In the genomic region with DNA sequence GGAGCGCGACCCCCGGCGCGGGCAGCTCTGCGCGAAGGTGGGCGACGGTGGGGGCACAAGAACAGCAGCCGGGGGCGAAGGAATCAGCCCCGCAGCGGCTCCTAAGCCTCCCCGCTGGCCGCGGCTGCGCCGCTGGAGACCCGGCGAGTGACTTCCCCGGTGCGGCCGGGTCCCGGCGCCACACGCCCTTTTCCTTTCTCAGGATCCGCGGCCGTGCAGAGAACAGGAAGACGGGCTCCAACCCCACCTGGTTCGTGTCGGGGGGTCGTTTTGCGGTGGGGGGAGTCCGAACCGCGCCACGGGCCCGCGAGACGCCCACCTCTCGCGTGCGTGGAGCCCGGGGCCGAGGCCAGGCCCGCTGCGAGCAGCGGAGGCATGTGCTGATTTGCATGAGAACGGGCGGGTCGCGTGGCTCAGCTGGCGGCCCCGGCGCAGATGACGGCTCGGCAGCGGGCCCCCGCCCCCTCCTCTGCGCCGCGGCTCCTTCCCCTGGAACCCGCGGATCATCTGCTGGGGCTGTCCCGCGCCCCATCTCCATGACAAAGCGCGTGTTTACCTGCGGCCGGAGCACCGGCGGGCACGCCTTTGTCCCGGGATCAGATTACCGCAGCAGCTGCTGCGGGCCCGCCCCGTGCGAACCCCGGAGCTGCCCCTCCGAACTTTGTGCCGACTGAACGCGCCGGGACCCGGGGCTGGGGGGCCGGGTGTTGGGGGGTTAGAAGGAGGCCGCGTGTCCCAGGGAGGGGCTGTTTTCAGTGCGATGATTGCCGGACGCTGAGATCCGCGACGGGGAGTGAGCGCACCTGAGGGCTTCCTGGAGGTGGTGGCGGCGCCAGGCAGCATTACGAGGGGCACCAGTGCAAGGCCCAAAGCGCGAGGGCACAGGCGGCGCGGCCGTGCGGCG, we compare ENCODE assay signal across 3 cellular contexts.
TF ChIP-seq lines count a peak whose summit lies in the region.

No MANE protein-coding gene starts in this region.

TF ChIP-seq in A549, 52 proteins besides CTCF, POLR2A, EP300 and RAD21:
- TF ChIP-seq HOXB5 (CRISPR knock-in tag; IDR thresholded peaks at IDR 0.05) (no peak), HOXB13 (CRISPR knock-in tag; IDR thresholded peaks at IDR 0.05; ENCODE audit: low read depth) (no peak), JUN (IDR thresholded peaks at IDR 0.05) (no peak), POLR2AphosphoS2 (conservative IDR thresholded peaks at IDR 0.05; ENCODE audit: low read length) (no peak), CBX8 (IDR thresholded peaks at IDR 0.05) (peak; percentile 54; the same call in 1 of the 2 replicates), CHD2 (IDR thresholded peaks at IDR 0.05; ENCODE audit: low read length, partially characterized antibody) (peak; percentile 28), ZFP36 (IDR thresholded peaks at IDR 0.05; ENCODE audit: borderline replicate concordance, partially characterized antibody) (peak; percentile 74), FOXS1 (CRISPR knock-in tag; IDR thresholded peaks at IDR 0.05) (no peak), CEBPB (IDR thresholded peaks at IDR 0.05) (no peak), NPAS2 (CRISPR knock-in tag; IDR thresholded peaks at IDR 0.05; ENCODE audit: borderline replicate concordance) (no peak), RNF2 (IDR thresholded peaks at IDR 0.05; ENCODE audit: borderline replicate concordance, low read depth) (peak; percentile 94; the same call in 1 of the 2 replicates), BHLHE40 (IDR thresholded peaks at IDR 0.05; ENCODE audit: low read depth, low read length) (no peak), ZC3H11A (IDR thresholded peaks at IDR 0.05) (no peak)
- TF ChIP-seq, protein P1, sequence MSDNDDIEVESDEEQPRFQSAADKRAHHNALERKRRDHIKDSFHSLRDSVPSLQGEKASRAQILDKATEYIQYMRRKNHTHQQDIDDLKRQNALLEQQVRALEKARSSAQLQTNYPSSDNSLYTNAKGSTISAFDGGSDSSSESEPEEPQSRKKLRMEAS (IDR thresholded peaks at IDR 0.05) = peak; percentile 55; the same call in 1 of the 2 replicates
- TF ChIP-seq, protein P2, sequence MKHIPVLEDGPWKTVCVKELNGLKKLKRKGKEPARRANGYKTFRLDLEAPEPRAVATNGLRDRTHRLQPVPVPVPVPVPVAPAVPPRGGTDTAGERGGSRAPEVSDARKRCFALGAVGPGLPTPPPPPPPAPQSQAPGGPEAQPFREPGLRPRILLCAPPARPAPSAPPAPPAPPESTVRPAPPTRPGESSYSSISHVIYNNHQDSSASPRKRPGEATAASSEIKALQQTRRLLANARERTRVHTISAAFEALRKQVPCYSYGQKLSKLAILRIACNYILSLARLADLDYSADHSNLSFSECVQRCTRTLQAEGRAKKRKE (CRISPR knock-in tag; IDR thresholded peaks at IDR 0.05; ENCODE audit: low read depth) = no peak
- TF ChIP-seq, protein P3, sequence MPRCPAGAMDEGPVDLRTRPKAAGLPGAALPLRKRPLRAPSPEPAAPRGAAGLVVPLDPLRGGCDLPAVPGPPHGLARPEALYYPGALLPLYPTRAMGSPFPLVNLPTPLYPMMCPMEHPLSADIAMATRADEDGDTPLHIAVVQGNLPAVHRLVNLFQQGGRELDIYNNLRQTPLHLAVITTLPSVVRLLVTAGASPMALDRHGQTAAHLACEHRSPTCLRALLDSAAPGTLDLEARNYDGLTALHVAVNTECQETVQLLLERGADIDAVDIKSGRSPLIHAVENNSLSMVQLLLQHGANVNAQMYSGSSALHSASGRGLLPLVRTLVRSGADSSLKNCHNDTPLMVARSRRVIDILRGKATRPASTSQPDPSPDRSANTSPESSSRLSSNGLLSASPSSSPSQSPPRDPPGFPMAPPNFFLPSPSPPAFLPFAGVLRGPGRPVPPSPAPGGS (IDR thresholded peaks at IDR 0.05) = no peak

TF ChIP-seq in PFSK-1, 5 proteins besides CTCF, POLR2A, EP300 and RAD21:
- TF ChIP-seq SIN3A (IDR thresholded peaks at IDR 0.05; ENCODE audit: borderline replicate concordance, insufficient read depth, low read length) = no peak
- TF ChIP-seq FOXP2 (optimal IDR thresholded peaks at IDR 0.05; ENCODE audit: borderline replicate concordance, extremely low read depth, extremely low read length, insufficient read depth) = peak; percentile 19
TF ChIP-seq in PFSK-1: peak in this region for 1.

TF ChIP-seq in HepG2, 621 proteins besides CTCF, POLR2A, EP300 and RAD21 (continues in another document):
- TF ChIP-seq ZFX (CRISPR knock-in tag; IDR thresholded peaks at IDR 0.05; ENCODE audit: low read depth) (peak; percentile 55), ZNF563 (CRISPR knock-in tag; IDR thresholded peaks at IDR 0.05) (0 out of 2 replicates have a peak, but pooled peaks have one; percentile 31), GPN1 (CRISPR knock-in tag; IDR thresholded peaks at IDR 0.05; ENCODE audit: borderline replicate concordance) (no peak), ZNF326 (CRISPR knock-in tag; IDR thresholded peaks at IDR 0.05; ENCODE audit: borderline replicate concordance) (no peak), AKAP8 (CRISPR knock-in tag; IDR thresholded peaks at IDR 0.05) (no peak), KDM5B (CRISPR knock-in tag; IDR thresholded peaks at IDR 0.05; ENCODE audit: borderline replicate concordance) (peak; percentile 75), NFKBIZ (CRISPR knock-in tag; IDR thresholded peaks at IDR 0.05) (no peak), REXO4 (CRISPR knock-in tag; IDR thresholded peaks at IDR 0.05; ENCODE audit: borderline replicate concordance) (0 out of 2 replicates have a peak, but pooled peaks have one; percentile 22), ADNP (CRISPR knock-in tag; IDR thresholded peaks at IDR 0.05) (peak; percentile 30; the same call in 1 of the 2 replicates), HDAC6 (IDR thresholded peaks at IDR 0.05; ENCODE audit: low read depth, low read length) (no peak), KDM3A (CRISPR knock-in tag; IDR thresholded peaks at IDR 0.05; ENCODE audit: low read depth) (0 out of 2 replicates have a peak, but pooled peaks have one; percentile 36), NCOR1 (IDR thresholded peaks at IDR 0.05; ENCODE audit: borderline replicate concordance, low read length) (no peak), BORCS8-MEF2B (CRISPR knock-in tag; IDR thresholded peaks at IDR 0.05) (no peak; the same call in 1 of the 2 replicates), KAT2B (IDR thresholded peaks at IDR 0.05; ENCODE audit: borderline replicate concordance, low read depth, low read length) (no peak), ZBTB7B (CRISPR knock-in tag; IDR thresholded peaks at IDR 0.05) (0 out of 2 replicates have a peak, but pooled peaks have one; percentile 47), MZF1 (CRISPR knock-in tag; IDR thresholded peaks at IDR 0.05; ENCODE audit: borderline replicate concordance) (no peak), ZNF746 (CRISPR knock-in tag; IDR thresholded peaks at IDR 0.05) (no peak), PRMT3 (CRISPR knock-in tag; IDR thresholded peaks at IDR 0.05; ENCODE audit: borderline replicate concordance, low read depth) (no peak), ZNF773 (CRISPR knock-in tag; IDR thresholded peaks at IDR 0.05; ENCODE audit: borderline replicate concordance) (no peak), ZNF501 (CRISPR knock-in tag; IDR thresholded peaks at IDR 0.05) (peak; percentile 47; the same call in 1 of the 2 replicates), CBX1 (IDR thresholded peaks at IDR 0.05; ENCODE audit: low read depth) (no peak), CENPX (CRISPR knock-in tag; IDR thresholded peaks at IDR 0.05) (no peak), GATAD1 (CRISPR knock-in tag; IDR thresholded peaks at IDR 0.05) (no peak), ZFP82 (CRISPR knock-in tag; IDR thresholded peaks at IDR 0.05; ENCODE audit: borderline replicate concordance) (no peak), ZNF317 (CRISPR knock-in tag; IDR thresholded peaks at IDR 0.05) (no peak), ZNF652 (CRISPR knock-in tag; IDR thresholded peaks at IDR 0.05; ENCODE audit: borderline replicate concordance, low read depth) (no peak), HCFC1 (IDR thresholded peaks at IDR 0.05; ENCODE audit: low read depth, low read length) (no peak), ZNF598 (CRISPR knock-in tag; IDR thresholded peaks at IDR 0.05; ENCODE audit: borderline replicate concordance) (no peak), SIX4 (CRISPR knock-in tag; IDR thresholded peaks at IDR 0.05) (peak; percentile 95), ZNF335 (CRISPR knock-in tag; IDR thresholded peaks at IDR 0.05) (no peak), ZIK1 (CRISPR knock-in tag; IDR thresholded peaks at IDR 0.05; ENCODE audit: borderline replicate concordance, low read depth) (no peak), SAFB2 (CRISPR knock-in tag; IDR thresholded peaks at IDR 0.05; ENCODE audit: borderline replicate concordance, low read depth) (no peak), HMG20B (CRISPR knock-in tag; conservative IDR thresholded peaks at IDR 0.05) (no peak)
- TF ChIP-seq, protein P4, sequence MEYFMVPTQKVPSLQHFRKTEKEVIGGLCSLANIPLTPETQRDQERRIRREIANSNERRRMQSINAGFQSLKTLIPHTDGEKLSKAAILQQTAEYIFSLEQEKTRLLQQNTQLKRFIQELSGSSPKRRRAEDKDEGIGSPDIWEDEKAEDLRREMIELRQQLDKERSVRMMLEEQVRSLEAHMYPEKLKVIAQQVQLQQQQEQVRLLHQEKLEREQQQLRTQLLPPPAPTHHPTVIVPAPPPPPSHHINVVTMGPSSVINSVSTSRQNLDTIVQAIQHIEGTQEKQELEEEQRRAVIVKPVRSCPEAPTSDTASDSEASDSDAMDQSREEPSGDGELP (IDR thresholded peaks at IDR 0.05; ENCODE audit: borderline replicate concordance, low read depth) = no peak
- TF ChIP-seq, protein P5, sequence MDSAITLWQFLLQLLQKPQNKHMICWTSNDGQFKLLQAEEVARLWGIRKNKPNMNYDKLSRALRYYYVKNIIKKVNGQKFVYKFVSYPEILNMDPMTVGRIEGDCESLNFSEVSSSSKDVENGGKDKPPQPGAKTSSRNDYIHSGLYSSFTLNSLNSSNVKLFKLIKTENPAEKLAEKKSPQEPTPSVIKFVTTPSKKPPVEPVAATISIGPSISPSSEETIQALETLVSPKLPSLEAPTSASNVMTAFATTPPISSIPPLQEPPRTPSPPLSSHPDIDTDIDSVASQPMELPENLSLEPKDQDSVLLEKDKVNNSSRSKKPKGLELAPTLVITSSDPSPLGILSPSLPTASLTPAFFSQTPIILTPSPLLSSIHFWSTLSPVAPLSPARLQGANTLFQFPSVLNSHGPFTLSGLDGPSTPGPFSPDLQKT (CRISPR knock-in tag; IDR thresholded peaks at IDR 0.05; ENCODE audit: borderline replicate concordance) = no peak
- TF ChIP-seq, protein P6, sequence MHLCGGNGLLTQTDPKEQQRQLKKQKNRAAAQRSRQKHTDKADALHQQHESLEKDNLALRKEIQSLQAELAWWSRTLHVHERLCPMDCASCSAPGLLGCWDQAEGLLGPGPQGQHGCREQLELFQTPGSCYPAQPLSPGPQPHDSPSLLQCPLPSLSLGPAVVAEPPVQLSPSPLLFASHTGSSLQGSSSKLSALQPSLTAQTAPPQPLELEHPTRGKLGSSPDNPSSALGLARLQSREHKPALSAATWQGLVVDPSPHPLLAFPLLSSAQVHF (CRISPR knock-in tag; IDR thresholded peaks at IDR 0.05) = no peak
- TF ChIP-seq, protein P7, sequence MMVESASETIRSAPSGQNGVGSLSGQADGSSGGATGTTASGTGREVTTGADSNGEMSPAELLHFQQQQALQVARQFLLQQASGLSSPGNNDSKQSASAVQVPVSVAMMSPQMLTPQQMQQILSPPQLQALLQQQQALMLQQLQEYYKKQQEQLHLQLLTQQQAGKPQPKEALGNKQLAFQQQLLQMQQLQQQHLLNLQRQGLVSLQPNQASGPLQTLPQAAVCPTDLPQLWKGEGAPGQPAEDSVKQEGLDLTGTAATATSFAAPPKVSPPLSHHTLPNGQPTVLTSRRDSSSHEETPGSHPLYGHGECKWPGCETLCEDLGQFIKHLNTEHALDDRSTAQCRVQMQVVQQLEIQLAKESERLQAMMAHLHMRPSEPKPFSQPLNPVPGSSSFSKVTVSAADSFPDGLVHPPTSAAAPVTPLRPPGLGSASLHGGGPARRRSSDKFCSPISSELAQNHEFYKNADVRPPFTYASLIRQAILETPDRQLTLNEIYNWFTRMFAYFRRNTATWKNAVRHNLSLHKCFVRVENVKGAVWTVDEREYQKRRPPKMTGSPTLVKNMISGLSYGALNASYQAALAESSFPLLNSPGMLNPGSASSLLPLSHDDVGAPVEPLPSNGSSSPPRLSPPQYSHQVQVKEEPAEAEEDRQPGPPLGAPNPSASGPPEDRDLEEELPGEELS (CRISPR knock-in tag; IDR thresholded peaks at IDR 0.05) = peak; percentile 45; the same call in 1 of the 2 replicates
- TF ChIP-seq, protein P8, sequence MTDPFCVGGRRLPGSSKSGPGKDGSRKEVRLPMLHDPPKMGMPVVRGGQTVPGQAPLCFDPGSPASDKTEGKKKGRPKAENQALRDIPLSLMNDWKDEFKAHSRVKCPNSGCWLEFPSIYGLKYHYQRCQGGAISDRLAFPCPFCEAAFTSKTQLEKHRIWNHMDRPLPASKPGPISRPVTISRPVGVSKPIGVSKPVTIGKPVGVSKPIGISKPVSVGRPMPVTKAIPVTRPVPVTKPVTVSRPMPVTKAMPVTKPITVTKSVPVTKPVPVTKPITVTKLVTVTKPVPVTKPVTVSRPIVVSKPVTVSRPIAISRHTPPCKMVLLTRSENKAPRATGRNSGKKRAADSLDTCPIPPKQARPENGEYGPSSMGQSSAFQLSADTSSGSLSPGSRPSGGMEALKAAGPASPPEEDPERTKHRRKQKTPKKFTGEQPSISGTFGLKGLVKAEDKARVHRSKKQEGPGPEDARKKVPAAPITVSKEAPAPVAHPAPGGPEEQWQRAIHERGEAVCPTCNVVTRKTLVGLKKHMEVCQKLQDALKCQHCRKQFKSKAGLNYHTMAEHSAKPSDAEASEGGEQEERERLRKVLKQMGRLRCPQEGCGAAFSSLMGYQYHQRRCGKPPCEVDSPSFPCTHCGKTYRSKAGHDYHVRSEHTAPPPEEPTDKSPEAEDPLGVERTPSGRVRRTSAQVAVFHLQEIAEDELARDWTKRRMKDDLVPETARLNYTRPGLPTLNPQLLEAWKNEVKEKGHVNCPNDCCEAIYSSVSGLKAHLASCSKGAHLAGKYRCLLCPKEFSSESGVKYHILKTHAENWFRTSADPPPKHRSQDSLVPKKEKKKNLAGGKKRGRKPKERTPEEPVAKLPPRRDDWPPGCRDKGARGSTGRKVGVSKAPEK (CRISPR knock-in tag; IDR thresholded peaks at IDR 0.05; ENCODE audit: borderline replicate concordance) = peak; percentile 88; the same call in 1 of the 2 replicates
- TF ChIP-seq, protein P9, sequence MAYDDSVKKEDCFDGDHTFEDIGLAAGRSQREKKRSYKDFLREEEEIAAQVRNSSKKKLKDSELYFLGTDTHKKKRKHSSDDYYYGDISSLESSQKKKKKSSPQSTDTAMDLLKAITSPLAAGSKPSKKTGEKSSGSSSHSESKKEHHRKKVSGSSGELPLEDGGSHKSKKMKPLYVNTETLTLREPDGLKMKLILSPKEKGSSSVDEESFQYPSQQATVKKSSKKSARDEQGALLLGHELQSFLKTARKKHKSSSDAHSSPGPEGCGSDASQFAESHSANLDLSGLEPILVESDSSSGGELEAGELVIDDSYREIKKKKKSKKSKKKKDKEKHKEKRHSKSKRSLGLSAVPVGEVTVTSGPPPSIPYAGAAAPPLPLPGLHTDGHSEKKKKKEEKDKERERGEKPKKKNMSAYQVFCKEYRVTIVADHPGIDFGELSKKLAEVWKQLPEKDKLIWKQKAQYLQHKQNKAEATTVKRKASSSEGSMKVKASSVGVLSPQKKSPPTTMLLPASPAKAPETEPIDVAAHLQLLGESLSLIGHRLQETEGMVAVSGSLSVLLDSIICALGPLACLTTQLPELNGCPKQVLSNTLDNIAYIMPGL (CRISPR knock-in tag; IDR thresholded peaks at IDR 0.05; ENCODE audit: borderline replicate concordance in 1 of 2, low read depth in 1 of 2) = peak in 1 of 2 experiments; percentile 33; a peak in 1 of 4 replicates
- TF ChIP-seq, protein P10, sequence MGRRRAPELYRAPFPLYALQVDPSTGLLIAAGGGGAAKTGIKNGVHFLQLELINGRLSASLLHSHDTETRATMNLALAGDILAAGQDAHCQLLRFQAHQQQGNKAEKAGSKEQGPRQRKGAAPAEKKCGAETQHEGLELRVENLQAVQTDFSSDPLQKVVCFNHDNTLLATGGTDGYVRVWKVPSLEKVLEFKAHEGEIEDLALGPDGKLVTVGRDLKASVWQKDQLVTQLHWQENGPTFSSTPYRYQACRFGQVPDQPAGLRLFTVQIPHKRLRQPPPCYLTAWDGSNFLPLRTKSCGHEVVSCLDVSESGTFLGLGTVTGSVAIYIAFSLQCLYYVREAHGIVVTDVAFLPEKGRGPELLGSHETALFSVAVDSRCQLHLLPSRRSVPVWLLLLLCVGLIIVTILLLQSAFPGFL (CRISPR knock-in tag; IDR thresholded peaks at IDR 0.05) = no peak
